Comparison of ENCODE assay signal across 16 cellular contexts in the genomic region with DNA sequence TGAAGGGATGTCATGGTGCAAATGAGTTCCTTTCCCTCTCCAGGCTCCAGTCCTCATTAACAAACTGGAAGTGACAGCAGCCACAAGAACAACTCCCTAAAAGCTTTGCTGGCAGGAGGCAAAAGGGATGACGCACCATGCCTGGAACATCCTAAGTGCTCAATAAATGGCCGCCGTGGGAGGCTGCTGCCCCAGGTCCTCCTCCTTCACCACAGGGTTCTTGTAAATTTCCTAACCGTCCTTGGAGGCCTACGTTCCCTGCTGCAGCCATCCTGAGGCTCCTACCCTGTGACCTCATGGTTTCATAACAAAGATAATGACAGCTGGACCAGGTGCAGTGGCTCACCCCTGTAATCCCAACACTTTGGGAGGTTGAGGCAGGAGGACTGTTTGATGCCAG.
"Had no signal": no experiment of that assay in that cellular context is flagged by ENCODE, and none has a peak within 500 bp of the region (broad histone marks: within the 10 kb centered on the region; RNA-seq: fewer than 3 reads in every experiment).

No MANE protein-coding gene starts in this region.

- H3K4me3 Mint-ChIP-seq: mesothelial cell of epicardium, nephron had no signal

- H3K27ac Mint-ChIP-seq: mesothelial cell of epicardium, nephron had no signal

- H3K27me3 ChIP-seq: adrenal gland, hepatocyte, thyroid gland had no signal

- H3K4me1 Mint-ChIP-seq: mesothelial cell of epicardium, nephron had no signal

- H2AFZ ChIP-seq: hepatocyte had no signal

- H3K4me2 ChIP-seq: hepatocyte had no signal

- H3K4me3 ChIP-seq: adrenal gland, hepatocyte, lower lobe of right lung, skin epidermis, thyroid gland had no signal

- H3K4me1 ChIP-seq: adrenal gland, foreskin keratinocyte, lower lobe of right lung, thyroid gland had no signal

- H3K9me3 Mint-ChIP-seq: mesothelial cell of epicardium, nephron had no signal

- H3K27ac ChIP-seq: adrenal gland, foreskin keratinocyte, hepatocyte, lower lobe of right lung, thyroid gland had no signal

- H3K36me3 Mint-ChIP-seq: mesothelial cell of epicardium had no signal

- H3K9me3 ChIP-seq: adrenal gland, lower lobe of right lung, thyroid gland had no signal

- H3K36me3 ChIP-seq: adrenal gland, lower lobe of right lung, thyroid gland had no signal

- H3K79me2 ChIP-seq: hepatocyte had no signal

- ATAC-seq: foreskin keratinocyte, lower lobe of right lung had no signal

- DNase-seq: activated CD4-positive, alpha-beta T cell treated with anti-CD3 and anti-CD28 coated beads, Interleukin-2, amount 50 U/mL, for 1 hour; activated CD4-positive, CD25-positive, alpha-beta regulatory T cell treated with anti-CD3 and anti-CD28 coated beads, Interleukin-2, amount 50 U/mL, for 72 hours; activated CD8-positive, alpha-beta memory T cell treated with anti-CD3 and anti-CD28 coated beads, Interleukin-2, amount 50 U/mL, for 4 hours; activated effector memory CD4-positive, alpha-beta T cell treated with anti-CD3 and anti-CD28 coated beads, Interleukin-2, amount 50 U/mL, for 16 hours; activated T-cell treated with anti-CD3 and anti-CD28 coated beads, Interleukin-2, amount 50 U/mL, for 48 hours; adrenal gland; dermis blood vessel endothelial cell; foreskin keratinocyte; lower lobe of right lung; stimulated activated CD4-positive, alpha-beta T cell treated with anti-CD3 and anti-CD28 coated beads, Interleukin-4, amount 100 ng/mL, for 24 hours; stimulated activated naive CD4-positive, alpha-beta T cell; thyroid gland had no signal
